20 cellular contexts compared by ENCODE assay signal in the genomic region with DNA sequence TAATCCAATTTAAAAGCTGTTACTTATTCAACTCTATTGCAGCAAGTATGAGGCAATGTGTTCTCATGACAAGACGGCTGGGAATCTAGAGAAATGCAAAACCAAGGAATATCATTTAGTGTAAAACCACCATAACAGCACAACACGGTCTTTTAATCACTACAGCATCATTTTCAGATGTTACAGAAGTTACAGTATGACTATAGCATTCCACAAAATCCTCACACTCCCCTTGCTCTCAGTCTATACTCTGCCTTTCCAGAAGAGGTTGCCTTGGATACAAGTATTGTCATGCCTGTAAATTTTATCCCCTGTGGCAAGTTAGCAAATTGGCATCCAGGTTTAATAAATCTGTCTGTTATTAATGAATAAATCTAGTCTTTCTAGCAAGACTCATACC. TPM values are rescaled to one million over a fixed set of nuclear protein-coding genes. Genes with fewer than 3 reads are reported as not detected.
A peak's percentile ranks its signal among the peaks of the same experiment; 100 is the strongest.
DNase-seq lines count a peak whose midpoint lies in the region; FAIRE-seq and TF ChIP-seq lines count a peak whose summit lies in the region.
"Had no signal": no experiment of that assay in that cellular context is flagged by ENCODE, and none has a peak within 500 bp of the region (broad histone marks: within the 10 kb centered on the region; RNA-seq: fewer than 3 reads in every experiment).

No MANE protein-coding gene starts in this region.

- H3K4me3 Mint-ChIP-seq in HFFc6, result no peak overlapping the region

- H3K4me1 Mint-ChIP-seq in HFFc6 (ENCODE audit: low read depth), result peaks cover 69% of the 10 kb centered on the region

- peak; percentile 86 for DNase-seq in BJ (ENCODE audit: low read depth)
- DNase-seq in HFFc6, result peak; percentile 75
- peak; percentile 26 for DNase-seq in choroid plexus epithelial cell (ENCODE audit: low read depth)
- DNase-seq in skeletal muscle cell (ENCODE audit: low read depth), result peak; percentile 16
- DNase-seq in OCI-M2 (lab: John Stamatoyannopoulos, UW; ENCODE audit: unreplicated experiment), result no peak
- DNase-seq in glomerular visceral epithelial cell (ENCODE audit: extremely low spot score), result no peak
- DNase-seq in GM12891 (ENCODE audit: insufficient read length, low spot score), result no peak
- no peak for DNase-seq in RKO (ENCODE audit: low spot score)
- DNase-seq: ACHN, C1 segment of cervical spinal cord, DND-41, GF-D8, H7, NCI-H1417, NCI-H187 treated with DMSO at 0.1 percent for 48 hours had no signal

- POLR2A ChIA-PET in BJ (lab: Charles Lee), result no interaction called here

- H3K27me3 ChIP-seq in BJ (ENCODE audit: control insufficient read depth, insufficient read depth, low read length), result no peaks in the 10 kb centered on the region

- peak overlapping the region; percentile 58; the same call in 1 of the 2 replicates for H3K27ac Mint-ChIP-seq in HFFc6

- H3K9me3 Mint-ChIP-seq in HFFc6, result no peaks in the 10 kb centered on the region

- CTCF ChIA-PET in BJ (lab: Yijun Ruan, JAX), result interaction anchor here (0.6 kb wide), 1 partner anchor 18 kb away, joined by 7 read pairs; no protein-coding TSS in a partner anchor

- no peaks in the 10 kb centered on the region for H3K36me3 Mint-ChIP-seq in HFFc6 (ENCODE audit: low read depth)

- no peaks in the 10 kb centered on the region; the same call in none of the 2 replicates for H3K27me3 Mint-ChIP-seq in HFFc6 (ENCODE audit: insufficient read depth)

- H3K36me3 ChIP-seq in BJ (ENCODE audit: control insufficient read depth, insufficient read depth, low read length), result no peaks in the 10 kb centered on the region

- H3K4me3 ChIP-seq in BJ (ENCODE audit: low read depth, low read length) (no peak overlapping the region), choroid plexus epithelial cell (ENCODE audit: low read depth, low read length) (no peak overlapping the region), skeletal muscle cell (ENCODE audit: low read depth, low read length) (no peak overlapping the region)
- H3K4me3 ChIP-seq: SK-N-MC had no signal

- no peak for TF ChIP-seq POLR2A in GM12891 (IDR thresholded peaks at IDR 0.05; ENCODE audit: low read depth, low read length)

- FAIRE-seq in GM12891 (lab: Jason Lieb, UNC), result no peak
- FAIRE-seq: HTR-8/SVneo had no signal

- TF ChIP-seq CTCF in BJ (IDR thresholded peaks at IDR 0.05; ENCODE audit: insufficient read depth, low read depth, low read length) (no peak), HFFc6 (IDR thresholded peaks at IDR 0.05) (no peak), choroid plexus epithelial cell (conservative IDR thresholded peaks at IDR 0.05; ENCODE audit: low read depth, low read length) (no peak)

TF ChIP-seq in GM12891, 5 proteins besides CTCF, POLR2A, EP300 and RAD21:
- TF ChIP-seq SPI1 (IDR thresholded peaks at IDR 0.05; ENCODE audit: low read depth, low read length) (no peak), PAX5 (IDR thresholded peaks at IDR 0.05; ENCODE audit: insufficient read depth, low read length, severe bottlenecking) (no peak), POLR2AphosphoS5 (IDR thresholded peaks at IDR 0.05; ENCODE audit: low read depth, low read length) (no peak), TAF1 (IDR thresholded peaks at IDR 0.05; ENCODE audit: low read depth, low read length) (no peak), POU2F2 (IDR thresholded peaks at IDR 0.05; ENCODE audit: low read depth, low read length) (no peak)

RNA-seq across cellular contexts. Expression of gene TAS2R1, which starts 28.6 kb away (rescaled TPM):
- 0.06 and 0.54 TPM in 2 replicates for polyA plus RNA-seq in BJ (2011; rRNA removed)
- polyA minus RNA-seq in BJ (2011; rRNA and poly(A)+ RNA removed), result not detected in 2 replicates
- total RNA-seq in HFFc6 (2021; fragmentation: NEBNext Ultra II Directional; extraction: Animal tissue kit (Norgen Biotek cat#: 25700)), result under 1 TPM in 1 of 6 experiments, not detected in 5; 0.41 TPM
- polyA plus RNA-seq in GM12891 (2012; ENCODE audit: low read depth, missing spikeins), result not detected
- total RNA-seq: H7, LHCN-M2, NCI-H460, Right ventricle myocardium inferior had no signal

Comparison
In these comparisons a context has a peak if more than half of its experiments do, and no peak if none do; other contexts are left out.
1. DNase-seq: peak in BJ (single experiment), HFFc6 (single experiment), choroid plexus epithelial cell (single experiment) and skeletal muscle cell (single experiment); none in OCI-M2 (single experiment), glomerular visceral epithelial cell (single experiment), GM12891 (single experiment) and RKO (single experiment).